In genomic region chr14:69048456-69048855, GRCh38 we compare ENCODE assay signal across 11 cellular contexts.
DNase-seq lines count a peak whose midpoint lies in the region; ATAC-seq, FAIRE-seq and TF ChIP-seq lines count a peak whose summit lies in the region.
"Had no signal": no experiment of that assay in that cellular context is flagged by ENCODE, and none has a peak within 500 bp of the region (broad histone marks: within the 10 kb centered on the region; RNA-seq: fewer than 3 reads in every experiment).

No MANE protein-coding gene starts in this region.

- POLR2A ChIA-PET in HepG2 (lab: Yijun Ruan, JAX), result no interaction called here

- no peak for TF ChIP-seq CTCF in HepG2 (CRISPR knock-in tag; IDR thresholded peaks at IDR 0.05)
- TF ChIP-seq CTCF in coronary artery (IDR thresholded peaks at IDR 0.05), result no peak

- no peak overlapping the region for H3K9ac ChIP-seq in HepG2 (ENCODE audit: insufficient read depth, low read depth, low read length)
- H3K9ac ChIP-seq: parathyroid adenoma had no signal

- BruUV-seq in HepG2 (replicated peaks; lab: Mats Ljungman, UMichigan), result no TSS peak

- no peak for TF ChIP-seq POLR2A in HepG2 (IDR thresholded peaks at IDR 0.05; ENCODE audit: insufficient read depth in 1 of 2, low read depth in 2 of 2, low read length in 2 of 2)

- FAIRE-seq in HepG2 (lab: Jason Lieb, UNC), result no peak

- in situ Hi-C loops in HepG2 (cut with HindIII; ENCODE audit: extremely low pct_ligation_motif_present, low pct_unique_long_range_greater_than_20kb), result no loop called here

- WGBS in HepG2 (ENCODE audit: low lambda C conversion rate), result 84% methylated on average over 3 of the region's 3 CpGs

- no peak for TF ChIP-seq EP300 in HepG2 (IDR thresholded peaks at IDR 0.05; ENCODE audit: low read depth in 2 of 2, low read length in 2 of 2)
- TF ChIP-seq EP300 in HepG2 (CRISPR knock-in tag; IDR thresholded peaks at IDR 0.05; ENCODE audit: borderline replicate concordance), result no peak

- TF ChIP-seq RAD21 in HepG2 (CRISPR knock-in tag; IDR thresholded peaks at IDR 0.05), result no peak

- H2AFZ ChIP-seq in HepG2 (ENCODE audit: low read length), result no peak overlapping the region
- H2AFZ ChIP-seq: parathyroid adenoma had no signal

- H3K4me3 Mint-ChIP-seq in activated naive CD4-positive, alpha-beta T cell treated with anti-CD3 and anti-CD28 coated beads, Interleukin-2, amount 50 U/mL, for 24 hours, result no peak overlapping the region
- no peak overlapping the region for H3K4me3 Mint-ChIP-seq in activated T-helper 2 cell treated with anti-CD3 and anti-CD28 coated beads, Interferon-gamma antibody, Interleukin-2, Interleukin-4, amounts not matched to agents 10 μg/mL and 5 μg/mL and 100 μg/mL, durations not matched to agents 14 hours and 24 hours and 36 hours (ENCODE audit: low read depth)
- H3K4me3 Mint-ChIP-seq: activated CD8-positive, alpha-beta memory T cell treated with anti-CD3 and anti-CD28 coated beads, Interleukin-2, amount 10 ng/mL, durations not matched to agents 7 days and 5 days; IgD-negative memory B cell had no signal

- peaks cover 2 to 10% of the 10 kb centered on the region in 2 experiments; a peak in 1 of 5 replicates for H3K36me3 ChIP-seq in HepG2 (replicated peaks in 1 of 2; ENCODE audit: control insufficient read depth in 1 of 2, insufficient read depth in 2 of 2, low read length in 2 of 2)

- CTCF ChIA-PET in HepG2 (lab: Yijun Ruan, JAX; ENCODE audit: low intra/inter-chr PET ratio, low total read pairs), result no interaction called here

- no peaks in the 10 kb centered on the region for H3K79me2 ChIP-seq in HepG2 (ENCODE audit: insufficient read depth, low read length)
- H3K79me2 ChIP-seq: parathyroid adenoma had no signal

- ATAC-seq in HepG2, result 0 out of 3 replicates have a peak, but pooled peaks have one; percentile 16
- ATAC-seq: activated CD8-positive, alpha-beta memory T cell treated with anti-CD3 and anti-CD28 coated beads, Interleukin-2, amount 10 ng/mL, durations not matched to agents 7 days and 5 days had no signal

- DNase-seq in DMS79 (lab: John Stamatoyannopoulos, UW) (peak; percentile 86), M059J (ENCODE audit: low read depth) (peak; percentile 22), HepG2 (ENCODE audit: low spot score) (no peak), coronary artery (ENCODE audit: low spot score) (no peak)
- no peak for DNase-seq in activated T-helper 2 cell treated with anti-CD3 and anti-CD28 coated beads, Interferon-gamma antibody, Interleukin-2, Interleukin-4, amounts not matched to agents 10 μg/mL and 5 μg/mL and 100 μg/mL, durations not matched to agents 14 hours and 24 hours and 36 hours (ENCODE audit: low spot score)
- DNase-seq in stimulated activated CD4-positive, alpha-beta T cell treated with anti-CD3 and anti-CD28 coated beads, Interleukin-2, amount 100 ng/mL, for 48 hours, result no peak
- DNase-seq: activated CD8-positive, alpha-beta memory T cell treated with anti-CD3 and anti-CD28 coated beads, Interleukin-2, amount 10 ng/mL, durations not matched to agents 7 days and 5 days; dorsolateral prefrontal cortex had no signal

- H3K4me1 Mint-ChIP-seq in activated naive CD4-positive, alpha-beta T cell treated with anti-CD3 and anti-CD28 coated beads, Interleukin-2, amount 50 U/mL, for 24 hours, result peaks cover 14% of the 10 kb centered on the region
- H3K4me1 Mint-ChIP-seq in activated T-helper 2 cell treated with anti-CD3 and anti-CD28 coated beads, Interferon-gamma antibody, Interleukin-2, Interleukin-4, amounts not matched to agents 10 μg/mL and 5 μg/mL and 100 μg/mL, durations not matched to agents 14 hours and 24 hours and 36 hours (ENCODE audit: low read depth), result no peaks in the 10 kb centered on the region
- H3K4me1 Mint-ChIP-seq: activated CD8-positive, alpha-beta memory T cell treated with anti-CD3 and anti-CD28 coated beads, Interleukin-2, amount 10 ng/mL, durations not matched to agents 7 days and 5 days had no signal

- H3K27me3 Mint-ChIP-seq in activated naive CD4-positive, alpha-beta T cell treated with anti-CD3 and anti-CD28 coated beads, Interleukin-2, amount 50 U/mL, for 24 hours, result no peaks in the 10 kb centered on the region
- peaks cover 12% of the 10 kb centered on the region for H3K27me3 Mint-ChIP-seq in activated T-helper 2 cell treated with anti-CD3 and anti-CD28 coated beads, Interferon-gamma antibody, Interleukin-2, Interleukin-4, amounts not matched to agents 10 μg/mL and 5 μg/mL and 100 μg/mL, durations not matched to agents 14 hours and 24 hours and 36 hours (ENCODE audit: low read depth)

- H4K20me1 ChIP-seq in HepG2 (ENCODE audit: insufficient read depth, low read length), result no peaks in the 10 kb centered on the region

- intact Hi-C loops in HepG2 (cut with micrococcal nuclease; ENCODE audit: unreplicated experiment), result no loop called here
- intact Hi-C loops in activated T-helper 2 cell treated with anti-CD3 and anti-CD28 coated beads, Interferon-gamma antibody, Interleukin-2, Interleukin-4, amounts not matched to agents 10 μg/mL and 5 μg/mL and 100 μg/mL, durations not matched to agents 14 hours and 24 hours and 36 hours (cut with micrococcal nuclease), result no loop called here

- H3K9me3 Mint-ChIP-seq in activated naive CD4-positive, alpha-beta T cell treated with anti-CD3 and anti-CD28 coated beads, Interleukin-2, amount 50 U/mL, for 24 hours, result no peaks in the 10 kb centered on the region
- no peaks in the 10 kb centered on the region for H3K9me3 Mint-ChIP-seq in activated T-helper 2 cell treated with anti-CD3 and anti-CD28 coated beads, Interferon-gamma antibody, Interleukin-2, Interleukin-4, amounts not matched to agents 10 μg/mL and 5 μg/mL and 100 μg/mL, durations not matched to agents 14 hours and 24 hours and 36 hours
- H3K9me3 Mint-ChIP-seq: IgD-negative memory B cell had no signal

- no peak overlapping the region for H3K27ac ChIP-seq in HepG2 (ENCODE audit: extremely low read length, insufficient read depth, low read length)
- peak overlapping the region in 1 of 2 donors; percentile 53 for H3K27ac ChIP-seq in coronary artery
- H3K27ac ChIP-seq: parathyroid adenoma had no signal

- peak overlapping the region; percentile 30 for H3K27ac Mint-ChIP-seq in activated naive CD4-positive, alpha-beta T cell treated with anti-CD3 and anti-CD28 coated beads, Interleukin-2, amount 50 U/mL, for 24 hours
- H3K27ac Mint-ChIP-seq in activated T-helper 2 cell treated with anti-CD3 and anti-CD28 coated beads, Interferon-gamma antibody, Interleukin-2, Interleukin-4, amounts not matched to agents 10 μg/mL and 5 μg/mL and 100 μg/mL, durations not matched to agents 14 hours and 24 hours and 36 hours, result no peak overlapping the region
- H3K27ac Mint-ChIP-seq: activated CD8-positive, alpha-beta memory T cell treated with anti-CD3 and anti-CD28 coated beads, Interleukin-2, amount 10 ng/mL, durations not matched to agents 7 days and 5 days; IgD-negative memory B cell had no signal

- no peak overlapping the region for H3K4me2 ChIP-seq in HepG2 (ENCODE audit: low read depth, low read length)

- H3K4me3 ChIP-seq in HepG2 (replicated peaks in 1 of 3; ENCODE audit: insufficient read depth in 1 of 3, low read depth in 2 of 3, low read length in 3 of 3), result no peak overlapping the region
- H3K4me3 ChIP-seq in coronary artery, result no peak overlapping the region
- H3K4me3 ChIP-seq: dorsolateral prefrontal cortex had no signal

- H3K9me3 ChIP-seq in HepG2 (ENCODE audit: low read length), result no peaks in the 10 kb centered on the region

- H3K4me1 ChIP-seq in HepG2 (ENCODE audit: insufficient read depth, low read length), result peaks cover 27% of the 10 kb centered on the region

- H3K36me3 Mint-ChIP-seq in activated naive CD4-positive, alpha-beta T cell treated with anti-CD3 and anti-CD28 coated beads, Interleukin-2, amount 50 U/mL, for 24 hours, result no peaks in the 10 kb centered on the region
- H3K36me3 Mint-ChIP-seq in activated T-helper 2 cell treated with anti-CD3 and anti-CD28 coated beads, Interferon-gamma antibody, Interleukin-2, Interleukin-4, amounts not matched to agents 10 μg/mL and 5 μg/mL and 100 μg/mL, durations not matched to agents 14 hours and 24 hours and 36 hours (ENCODE audit: low read depth), result peaks cover 3% of the 10 kb centered on the region
- H3K36me3 Mint-ChIP-seq: IgD-negative memory B cell had no signal

- H3K27me3 ChIP-seq in HepG2 (ENCODE audit: control insufficient read depth in 1 of 2, insufficient read depth in 2 of 2, low read length in 2 of 2), result peaks cover 0 to 16% of the 10 kb centered on the region in 2 experiments; a peak in 2 of 5 replicates

TF ChIP-seq in HepG2, 621 proteins besides CTCF, POLR2A, EP300 and RAD21:
- TF ChIP-seq, protein P1, sequence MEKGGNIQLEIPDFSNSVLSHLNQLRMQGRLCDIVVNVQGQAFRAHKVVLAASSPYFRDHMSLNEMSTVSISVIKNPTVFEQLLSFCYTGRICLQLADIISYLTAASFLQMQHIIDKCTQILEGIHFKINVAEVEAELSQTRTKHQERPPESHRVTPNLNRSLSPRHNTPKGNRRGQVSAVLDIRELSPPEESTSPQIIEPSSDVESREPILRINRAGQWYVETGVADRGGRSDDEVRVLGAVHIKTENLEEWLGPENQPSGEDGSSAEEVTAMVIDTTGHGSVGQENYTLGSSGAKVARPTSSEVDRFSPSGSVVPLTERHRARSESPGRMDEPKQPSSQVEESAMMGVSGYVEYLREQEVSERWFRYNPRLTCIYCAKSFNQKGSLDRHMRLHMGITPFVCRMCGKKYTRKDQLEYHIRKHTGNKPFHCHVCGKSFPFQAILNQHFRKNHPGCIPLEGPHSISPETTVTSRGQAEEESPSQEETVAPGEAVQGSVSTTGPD (CRISPR knock-in tag; IDR thresholded peaks at IDR 0.05), result no peak
- TF ChIP-seq RFX5 (IDR thresholded peaks at IDR 0.05; ENCODE audit: low read depth, low read length) (peak; percentile 55; the same call in 1 of the 2 replicates), SP140L (CRISPR knock-in tag; IDR thresholded peaks at IDR 0.05; ENCODE audit: borderline replicate concordance) (no peak), ZNF570 (CRISPR knock-in tag; IDR thresholded peaks at IDR 0.05; ENCODE audit: borderline replicate concordance) (no peak)

Comparison
In these comparisons a context has a peak if more than half of its experiments do, and no peak if none do; other contexts are left out.
1. DNase-seq: peak in DMS79 (single experiment) and M059J (single experiment); none in HepG2 (single experiment), coronary artery (single experiment), activated T-helper 2 cell treated with anti-CD3 and anti-CD28 coated beads, Interferon-gamma antibody, Interleukin-2, Interleukin-4, amounts not matched to agents 10 μg/mL and 5 μg/mL and 100 μg/mL, durations not matched to agents 14 hours and 24 hours and 36 hours (single experiment) and stimulated activated CD4-positive, alpha-beta T cell treated with anti-CD3 and anti-CD28 coated beads, Interleukin-2, amount 100 ng/mL, for 48 hours (0 of 2).